In the genomic region with DNA sequence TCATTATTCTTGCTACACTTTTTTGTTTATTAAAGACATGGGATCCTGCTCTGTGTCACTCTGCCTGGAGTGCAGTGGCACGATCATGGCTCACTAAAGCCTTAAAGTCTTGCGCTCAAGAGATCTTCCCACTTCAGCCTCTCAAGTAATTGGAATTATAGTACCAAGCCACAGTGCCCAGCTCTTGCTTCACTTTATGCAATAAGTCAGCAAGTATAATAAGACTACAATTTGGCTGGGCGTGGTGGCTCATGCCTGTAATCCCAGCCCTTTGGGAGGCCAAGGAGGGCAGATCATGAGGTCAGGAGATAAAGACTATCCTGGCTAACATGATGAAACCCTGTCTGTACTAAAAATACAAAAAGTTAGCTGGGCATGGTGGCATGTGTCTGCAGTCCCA, we compare ENCODE assay signal across 30 cellular contexts. TPM values are rescaled to one million over a fixed set of nuclear protein-coding genes. Genes with fewer than 3 reads are reported as not detected.
"Had no signal": no experiment of that assay in that cellular context is flagged by ENCODE, and none has a peak within 500 bp of the region (broad histone marks: within the 10 kb centered on the region; RNA-seq: fewer than 3 reads in every experiment).

No MANE protein-coding gene starts in this region.

- H3K4me2 ChIP-seq: smooth muscle cell had no signal

- H3K27me3 Mint-ChIP-seq: stimulated activated naive CD8-positive, alpha-beta T cell treated with anti-CD3 and anti-CD28 coated beads, Interleukin-15, amount 100 ng/mL, for 72 hours had no signal

- DNase-seq: naive thymus-derived CD4-positive, alpha-beta T cell; natural killer cell; nephron progenitor cell; nucleus accumbens; pancreas; right cardiac atrium; right lobe of liver; sigmoid colon; spleen; stimulated activated CD4-positive, alpha-beta T cell treated with anti-CD3 and anti-CD28 coated beads, Interleukin-12 subunit alpha, Interleukin-12 subunit beta, amount 100 ng/mL, for 4 hours; stimulated activated CD4-positive, alpha-beta T cell treated with anti-CD3 and anti-CD28 coated beads, Interleukin-1b, Interleukin-23, amount 100 ng/mL, for 48 hours; stimulated activated CD4-positive, alpha-beta T cell treated with anti-CD3 and anti-CD28 coated beads, Interleukin-4, amount 100 ng/mL, for 1 hour; stimulated activated CD4-positive, alpha-beta T cell treated with anti-CD3 and anti-CD28 coated beads, Interleukin-4, amount 100 ng/mL, for 4 hours; stimulated activated CD8-positive, alpha-beta memory T cell treated with anti-CD3 and anti-CD28 coated beads, Interleukin-4, amount 100 ng/mL, for 48 hours; stimulated activated naive CD4-positive, alpha-beta T cell; stimulated activated naive CD8-positive, alpha-beta T cell treated with anti-CD3 and anti-CD28 coated beads, Interleukin-15, amount 100 ng/mL, for 72 hours; stimulated activated naive CD8-positive, alpha-beta T cell treated with anti-CD3 and anti-CD28 coated beads, Interleukin-15, Interleukin-2, amounts not matched to agents 100 U/mL and 50 U/mL, for 24 hours; substantia nigra; testis; tibial artery; transverse colon; upper lobe of left lung had no signal

- H3K9me3 ChIP-seq: neutrophil, pancreas, prostate gland, right lobe of liver, suprapubic skin, testis, tibial artery, vagina had no signal

- H3K27ac ChIP-seq: neutrophil, pancreas, prostate gland, right lobe of liver, sigmoid colon, skin epidermis, spleen, suprapubic skin, testis, tibial artery, transverse colon, upper lobe of left lung, vagina had no signal

- H3K4me3 ChIP-seq: pancreas, prostate gland, right lobe of liver, sigmoid colon, skin epidermis, smooth muscle cell, spleen, suprapubic skin, testis, tibial artery, transverse colon, upper lobe of left lung, vagina had no signal

- ATAC-seq: naive thymus-derived CD4-positive, alpha-beta T cell; natural killer cell; pancreas; right cardiac atrium; right lobe of liver; stimulated activated memory B cell treated with anti-CD40 and anti-IgM and Interleukin-4, amounts not matched to agents 10 μg/mL and 1 μg/mL and 100 μg/mL, for 72 hours; stimulated activated naive CD8-positive, alpha-beta T cell treated with anti-CD3 and anti-CD28 coated beads, Interleukin-15, amount 100 ng/mL, for 72 hours; stimulated activated naive CD8-positive, alpha-beta T cell treated with anti-CD3 and anti-CD28 coated beads, Interleukin-15, Interleukin-2, amounts not matched to agents 100 U/mL and 50 U/mL, for 24 hours had no signal

- H3K36me3 ChIP-seq: neutrophil, pancreas, prostate gland, right lobe of liver, sigmoid colon, spleen, suprapubic skin, tibial artery, transverse colon, upper lobe of left lung, vagina had no signal

- H3K4me1 Mint-ChIP-seq: natural killer cell; stimulated activated memory B cell treated with anti-CD40 and anti-IgM and Interleukin-4, amounts not matched to agents 10 μg/mL and 1 μg/mL and 100 μg/mL, for 72 hours; stimulated activated naive CD8-positive, alpha-beta T cell treated with anti-CD3 and anti-CD28 coated beads, Interleukin-15, amount 100 ng/mL, for 72 hours had no signal

- H3K4me3 Mint-ChIP-seq: naive thymus-derived CD4-positive, alpha-beta T cell; natural killer cell; nephron progenitor cell; neural crest cell; stimulated activated memory B cell treated with anti-CD40 and anti-IgM and Interleukin-4, amounts not matched to agents 10 μg/mL and 1 μg/mL and 100 μg/mL, for 72 hours; stimulated activated naive CD8-positive, alpha-beta T cell treated with anti-CD3 and anti-CD28 coated beads, Interleukin-15, amount 100 ng/mL, for 72 hours had no signal

- H3K4me1 ChIP-seq: pancreas, prostate gland, right lobe of liver, sigmoid colon, spleen, suprapubic skin, testis, tibial artery, transverse colon, upper lobe of left lung, vagina had no signal

- H3K27me3 ChIP-seq: neutrophil, pancreas, right lobe of liver, sigmoid colon, spleen, suprapubic skin, testis, tibial artery, transverse colon, upper lobe of left lung, vagina had no signal

- H3K36me3 Mint-ChIP-seq: natural killer cell had no signal

- H3K27ac Mint-ChIP-seq: natural killer cell; nephron progenitor cell; stimulated activated memory B cell treated with anti-CD40 and anti-IgM and Interleukin-4, amounts not matched to agents 10 μg/mL and 1 μg/mL and 100 μg/mL, for 72 hours; stimulated activated naive CD8-positive, alpha-beta T cell treated with anti-CD3 and anti-CD28 coated beads, Interleukin-15, amount 100 ng/mL, for 72 hours had no signal

RNA-seq across cellular contexts. Expression of a gene that starts 5.9 kb away (rescaled TPM):
- total RNA-seq: vagina had no signal
- polyA plus RNA-seq: naive thymus-derived CD4-positive, alpha-beta T cell; smooth muscle cell had no signal
